1 cellular context compared by ENCODE assay signal in the genomic region with DNA sequence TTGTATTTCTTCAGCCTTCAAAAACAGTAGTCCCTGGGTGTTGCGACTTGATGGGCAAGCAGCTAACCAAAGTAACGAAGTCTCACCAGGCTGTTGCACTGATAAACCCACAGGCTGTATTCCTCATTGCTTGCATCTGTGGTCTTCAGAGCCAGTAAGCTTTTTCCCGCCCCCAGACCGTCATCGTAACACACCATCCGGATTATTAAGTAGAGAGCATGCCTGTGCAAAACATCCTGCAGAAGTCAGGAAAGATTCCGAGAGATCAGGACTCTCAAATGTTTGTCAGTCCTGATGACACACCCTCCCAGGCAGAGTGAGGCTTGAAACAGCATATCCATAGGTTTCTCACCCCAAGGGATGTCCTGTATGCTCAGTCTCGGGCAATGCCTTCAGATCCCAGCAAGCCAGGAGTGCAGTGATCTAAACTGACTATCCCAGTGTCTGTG.
TF ChIP-seq lines count a peak whose summit lies in the region.

No MANE protein-coding gene starts in this region.

TF ChIP-seq in endothelial cell of umbilical vein, 7 proteins besides CTCF, POLR2A, EP300 and RAD21:
- TF ChIP-seq, protein P1, sequence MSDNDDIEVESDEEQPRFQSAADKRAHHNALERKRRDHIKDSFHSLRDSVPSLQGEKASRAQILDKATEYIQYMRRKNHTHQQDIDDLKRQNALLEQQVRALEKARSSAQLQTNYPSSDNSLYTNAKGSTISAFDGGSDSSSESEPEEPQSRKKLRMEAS (IDR thresholded peaks at IDR 0.05; ENCODE audit: insufficient read depth, insufficient read length) = no peak
- TF ChIP-seq MYC (IDR thresholded peaks at IDR 0.05; ENCODE audit: low read depth, low read length) (no peak), POLR2AphosphoS5 (IDR thresholded peaks at IDR 0.05; ENCODE audit: insufficient read depth, low read depth, low read length) (no peak), JUN (IDR thresholded peaks at IDR 0.05; ENCODE audit: borderline replicate concordance, insufficient read depth, insufficient read length, low read depth) (no peak), GATA2 (IDR thresholded peaks at IDR 0.05; ENCODE audit: insufficient read depth, insufficient read length, low read depth, low read length) (no peak), FOS (IDR thresholded peaks at IDR 0.05; ENCODE audit: borderline replicate concordance, insufficient read depth, low read length) (no peak), EZH2 (IDR thresholded peaks at IDR 0.05; ENCODE audit: borderline replicate concordance, low read depth, low read length, severe bottlenecking) (no peak)
